Comparison of ENCODE assay signal across 13 cellular contexts in genomic region chr18:26521617-26522016, GRCh38. TPM values are rescaled to one million over a fixed set of nuclear protein-coding genes. Genes with fewer than 3 reads are reported as not detected.
A peak's percentile ranks its signal among the peaks of the same experiment; 100 is the strongest.
DNase-seq lines count a peak whose midpoint lies in the region; ATAC-seq and TF ChIP-seq lines count a peak whose summit lies in the region.
"Had no signal": no experiment of that assay in that cellular context is flagged by ENCODE, and none has a peak within 500 bp of the region (broad histone marks: within the 10 kb centered on the region; RNA-seq: fewer than 3 reads in every experiment).

No MANE protein-coding gene starts in this region.

- H3K36me3 Mint-ChIP-seq in WTC11: no peaks in the 10 kb centered on the region
- H3K36me3 Mint-ChIP-seq in activated CD4-positive, alpha-beta T cell treated with anti-CD3 and anti-CD28 coated beads, Interleukin-2, amount 10 ng/mL, durations not matched to agents 24 days and 14 days (ENCODE audit: low read depth): no peaks in the 10 kb centered on the region
- H3K36me3 Mint-ChIP-seq: CD14-positive monocyte; CD8-positive, alpha-beta T cell had no signal

- CTCF ChIA-PET in WTC11 (lab: Charles Lee): interaction anchor here (0.8 kb wide), 1 partner anchor 53 kb away, joined by 3 read pairs; no protein-coding TSS in a partner anchor

- H3K4me1 ChIP-seq in foreskin keratinocyte: no peaks in the 10 kb centered on the region

- intact Hi-C loops in activated CD4-positive, alpha-beta T cell treated with anti-CD3 and anti-CD28 coated beads, Interleukin-2, amount 10 ng/mL, durations not matched to agents 24 days and 14 days (cut with micrococcal nuclease): no loop called here

- no peak overlapping the region for H3K4me3 Mint-ChIP-seq in WTC11
- no peak overlapping the region for H3K4me3 Mint-ChIP-seq in activated CD4-positive, alpha-beta T cell treated with anti-CD3 and anti-CD28 coated beads, Interleukin-2, amount 10 ng/mL, durations not matched to agents 24 days and 14 days
- H3K4me3 Mint-ChIP-seq: CD14-positive monocyte; CD8-positive, alpha-beta T cell; HFFc6 had no signal

- ATAC-seq in WTC11 (no peak), foreskin keratinocyte (peak; percentile 10), HG03280 (IDR thresholded peaks at IDR 0.05; ENCODE audit: unreplicated experiment) (no peak)
- ATAC-seq: CD8-positive, alpha-beta T cell had no signal

- no peak overlapping the region for H3K27ac ChIP-seq in foreskin keratinocyte
- H3K27ac ChIP-seq: HL-60 had no signal

- no peaks in the 10 kb centered on the region for H3K27me3 Mint-ChIP-seq in WTC11 (ENCODE audit: low read depth)
- H3K27me3 Mint-ChIP-seq in activated CD4-positive, alpha-beta T cell treated with anti-CD3 and anti-CD28 coated beads, Interleukin-2, amount 10 ng/mL, durations not matched to agents 24 days and 14 days: no peaks in the 10 kb centered on the region

- TF ChIP-seq CTCF in WTC11 (IDR thresholded peaks at IDR 0.05) (no peak), foreskin keratinocyte (conservative IDR thresholded peaks at IDR 0.05) (no peak)

- POLR2A ChIA-PET in WTC11 (lab: Charles Lee): interaction anchor here (1.1 kb wide), 1 partner anchor 43 kb away, joined by 3 read pairs; no protein-coding TSS in a partner anchor

- no peaks in the 10 kb centered on the region for H3K9me3 Mint-ChIP-seq in WTC11
- no peaks in the 10 kb centered on the region for H3K9me3 Mint-ChIP-seq in activated CD4-positive, alpha-beta T cell treated with anti-CD3 and anti-CD28 coated beads, Interleukin-2, amount 10 ng/mL, durations not matched to agents 24 days and 14 days
- H3K9me3 Mint-ChIP-seq: CD14-positive monocyte; CD8-positive, alpha-beta T cell; HFFc6 had no signal

- no peaks in the 10 kb centered on the region for H3K27me3 ChIP-seq in foreskin keratinocyte

- H3K4me1 Mint-ChIP-seq in WTC11: peaks cover 55% of the 10 kb centered on the region
- no peaks in the 10 kb centered on the region for H3K4me1 Mint-ChIP-seq in activated CD4-positive, alpha-beta T cell treated with anti-CD3 and anti-CD28 coated beads, Interleukin-2, amount 10 ng/mL, durations not matched to agents 24 days and 14 days
- H3K4me1 Mint-ChIP-seq: CD14-positive monocyte had no signal

- peak overlapping the region; percentile 50; the same call in 1 of the 2 replicates for H3K27ac Mint-ChIP-seq in WTC11
- H3K27ac Mint-ChIP-seq in activated CD4-positive, alpha-beta T cell treated with anti-CD3 and anti-CD28 coated beads, Interleukin-2, amount 10 ng/mL, durations not matched to agents 24 days and 14 days: no peak overlapping the region
- H3K27ac Mint-ChIP-seq: CD8-positive, alpha-beta T cell; HFFc6 had no signal

- DNase-seq in NCI-H69 (lab: John Stamatoyannopoulos, UW): peak; percentile 9
- no peak for DNase-seq in WTC11 (ENCODE audit: low spot score)
- no peak for DNase-seq in foreskin keratinocyte
- no peak for DNase-seq in activated T-cell treated with anti-CD3 and anti-CD28 coated beads, Interleukin-2, amount 50 U/mL, for 48 hours
- DNase-seq in activated CD4-positive, alpha-beta T cell treated with anti-CD3 and anti-CD28 coated beads, Interleukin-2, amount 10 ng/mL, durations not matched to agents 24 days and 14 days: no peak
- DNase-seq: CD8-positive, alpha-beta T cell; COR-L47; DND-41; GF-D8; HFFc6 had no signal

TF ChIP-seq in WTC11, 78 proteins besides CTCF, POLR2A, EP300 and RAD21:
- no peak for TF ChIP-seq ATF1 (CRISPR knock-in tag; IDR thresholded peaks at IDR 0.05)
- no peak for TF ChIP-seq MYBL2 (CRISPR knock-in tag; IDR thresholded peaks at IDR 0.05)
TF ChIP-seq in WTC11: peak in this region for 0.

RNA-seq across cellular contexts. Expression of gene KCTD1, which starts 26.7 kb away (rescaled TPM):
- total RNA-seq in WTC11 (2021): 16.9 to 23.3 TPM (median 18.7 TPM) in 3 replicates
- total RNA-seq in foreskin keratinocyte: 46.6 and 50.5 TPM in 2 replicates
- 33.7 and 34.9 TPM in 2 replicates for polyA plus RNA-seq in foreskin keratinocyte
- 4.7 and 5.0 TPM in 2 replicates for total RNA-seq in activated CD4-positive, alpha-beta T cell treated with anti-CD3 and anti-CD28 coated beads, Interleukin-2, amount 10 ng/mL, durations not matched to agents 24 days and 14 days
- polyA plus RNA-seq: CD14-positive monocyte had no signal
